24 cellular contexts compared by ENCODE assay signal in genomic region chr19:29800086-29800825, GRCh38.
"Had no signal": no experiment of that assay in that cellular context is flagged by ENCODE, and none has a peak within 500 bp of the region (broad histone marks: within the 10 kb centered on the region; RNA-seq: fewer than 3 reads in every experiment).

No MANE protein-coding gene starts in this region.

- FAIRE-seq: islet of Langerhans, pancreas had no signal

- H3K36me3 ChIP-seq: gastrocnemius medialis, pancreas, prostate gland, tibial nerve had no signal

- H3K27ac Mint-ChIP-seq: activated CD4-positive, alpha-beta T cell treated with anti-CD3 and anti-CD28 coated beads for 36 hours; activated CD8-positive, alpha-beta memory T cell treated with anti-CD3 and anti-CD28 coated beads, Interleukin-2, amount 10 ng/mL, durations not matched to agents 7 days and 5 days; activated CD8-positive, alpha-beta T cell treated with anti-CD3 and anti-CD28 coated beads, Interleukin-2, amount 10 ng/mL, durations not matched to agents 7 days and 5 days; activated naive CD8-positive, alpha-beta T cell; dendritic cell treated with granulocyte-macrophage colony-stimulating factor and Interleukin-4, amounts not matched to agents 40 ng/mL and 50 ng/mL, for 4 days had no signal

- H3K4me1 ChIP-seq: gastrocnemius medialis, prostate gland had no signal

- H3K4me2 ChIP-seq: smooth muscle cell had no signal

- DNase-seq: activated CD4-positive, alpha-beta T cell treated with anti-CD3 and anti-CD28 coated beads for 36 hours; activated CD4-positive, CD25-positive, alpha-beta regulatory T cell; activated CD8-positive, alpha-beta memory T cell treated with anti-CD3 and anti-CD28 coated beads, Interleukin-2, amount 10 ng/mL, durations not matched to agents 7 days and 5 days; activated CD8-positive, alpha-beta T cell treated with anti-CD3 and anti-CD28 coated beads, Interleukin-2, amount 10 ng/mL, durations not matched to agents 7 days and 5 days; activated effector memory CD4-positive, alpha-beta T cell treated with Interleukin-2 at 50 U/mL for 16 hours; activated naive CD4-positive, alpha-beta T cell treated with Interleukin-2 at 50 U/mL for 16 hours; central memory CD4-positive, alpha-beta T cell; effector CD4-positive, alpha-beta T cell; gastrocnemius medialis; glutamatergic neuron; left ventricle myocardium superior; midbrain; naive thymus-derived CD4-positive, alpha-beta T cell; pancreas; retina; stimulated activated CD4-positive, alpha-beta T cell treated with anti-CD3 and anti-CD28 coated beads, Interleukin-15, amount 100 ng/mL, for 24 hours; stimulated activated CD4-positive, alpha-beta T cell treated with anti-CD3 and anti-CD28 coated beads, Interleukin-2, amount 100 ng/mL, for 24 hours; stimulated activated naive CD4-positive, alpha-beta T cell had no signal

- H3K27me3 Mint-ChIP-seq: activated CD4-positive, alpha-beta T cell treated with anti-CD3 and anti-CD28 coated beads for 36 hours; activated naive CD8-positive, alpha-beta T cell; naive thymus-derived CD4-positive, alpha-beta T cell had no signal

- H3K4me3 Mint-ChIP-seq: activated CD4-positive, alpha-beta T cell treated with anti-CD3 and anti-CD28 coated beads for 36 hours; activated CD8-positive, alpha-beta memory T cell treated with anti-CD3 and anti-CD28 coated beads, Interleukin-2, amount 10 ng/mL, durations not matched to agents 7 days and 5 days; activated CD8-positive, alpha-beta T cell treated with anti-CD3 and anti-CD28 coated beads, Interleukin-2, amount 10 ng/mL, durations not matched to agents 7 days and 5 days; activated naive CD8-positive, alpha-beta T cell; dendritic cell treated with granulocyte-macrophage colony-stimulating factor and Interleukin-4, amounts not matched to agents 40 ng/mL and 50 ng/mL, for 4 days; naive thymus-derived CD4-positive, alpha-beta T cell had no signal

- H3K4me3 ChIP-seq: gastrocnemius medialis, pancreas, prostate gland, smooth muscle cell, tibial nerve had no signal

- H3K36me3 Mint-ChIP-seq: activated CD8-positive, alpha-beta memory T cell treated with anti-CD3 and anti-CD28 coated beads, Interleukin-2, amount 10 ng/mL, durations not matched to agents 7 days and 5 days; activated naive CD8-positive, alpha-beta T cell; naive thymus-derived CD4-positive, alpha-beta T cell had no signal

- H3K9me3 ChIP-seq: gastrocnemius medialis, pancreas, prostate gland, tibial nerve had no signal

- H3K27me3 ChIP-seq: gastrocnemius medialis, pancreas, tibial nerve had no signal

- H3K27ac ChIP-seq: gastrocnemius medialis, pancreas, prostate gland, tibial nerve had no signal

- H3K9me3 Mint-ChIP-seq: dendritic cell treated with granulocyte-macrophage colony-stimulating factor and Interleukin-4, amounts not matched to agents 40 ng/mL and 50 ng/mL, for 4 days; naive thymus-derived CD4-positive, alpha-beta T cell had no signal
